Comparison of ENCODE assay signal across 1 cellular context in genomic region chr16:15054357-15055140, GRCh38.
TF ChIP-seq lines count a peak whose summit lies in the region.

No MANE protein-coding gene starts in this region.

TF ChIP-seq in HCT116, 20 proteins besides CTCF, POLR2A, EP300 and RAD21 (continued from another document):
- no peak for TF ChIP-seq REST (IDR thresholded peaks at IDR 0.05; ENCODE audit: low read depth)
- TF ChIP-seq SP1 (IDR thresholded peaks at IDR 0.05; ENCODE audit: low read depth): no peak
TF ChIP-seq in HCT116: peak in this region for 0.
